ENCODE assay signal across 8 cellular contexts in genomic region chr7:40133561-40134427, GRCh38. TPM values are rescaled to one million over a fixed set of nuclear protein-coding genes. Genes with fewer than 3 reads are reported as not detected.
DNase-seq lines count a peak whose midpoint lies in the region; ATAC-seq and TF ChIP-seq lines count a peak whose summit lies in the region.

No MANE protein-coding gene starts in this region.

- H3K27ac ChIP-seq in heart left ventricle (peak overlapping the region; percentile 82 to 98 (median 94)), psoas muscle (peak overlapping the region; percentile 97)

- peaks cover 14% of the 10 kb centered on the region for H3K36me3 Mint-ChIP-seq in activated T-helper 2 cell treated with anti-CD3 and anti-CD28 coated beads, Interferon-gamma antibody, Interleukin-2, Interleukin-4, amounts not matched to agents 10 μg/mL and 5 μg/mL and 100 μg/mL, durations not matched to agents 14 hours and 24 hours and 36 hours (ENCODE audit: low read depth)

- no peak for TF ChIP-seq POLR2A in heart left ventricle (IDR thresholded peaks at IDR 0.05)

- DNase-seq in DMS53 (lab: John Stamatoyannopoulos, UW), result peak; percentile 83
- DNase-seq in HuH-7.5 (ENCODE audit: low spot score), result peak; percentile 20
- no peak for DNase-seq in activated T-helper 2 cell treated with anti-CD3 and anti-CD28 coated beads, Interferon-gamma antibody, Interleukin-2, Interleukin-4, amounts not matched to agents 10 μg/mL and 5 μg/mL and 100 μg/mL, durations not matched to agents 14 hours and 24 hours and 36 hours (ENCODE audit: low spot score)
- no peak for DNase-seq in heart left ventricle
- no peak for DNase-seq in psoas muscle
- no peak for DNase-seq in cerebellar nuclear complex (lab: John Stamatoyannopoulos, UW)
- DNase-seq in kidney glomerular epithelial cell (lab: John Stamatoyannopoulos, UW), result no peak

- H3K27me3 Mint-ChIP-seq in activated T-helper 2 cell treated with anti-CD3 and anti-CD28 coated beads, Interferon-gamma antibody, Interleukin-2, Interleukin-4, amounts not matched to agents 10 μg/mL and 5 μg/mL and 100 μg/mL, durations not matched to agents 14 hours and 24 hours and 36 hours (ENCODE audit: low read depth), result peaks cover 15% of the 10 kb centered on the region

- H3K36me3 ChIP-seq in heart left ventricle (peaks cover 0 to 6% (median 0%) of the 10 kb centered on the region in 9 donors), psoas muscle (ENCODE audit: insufficient read depth in 1 of 2, low read depth in 1 of 2) (no peaks in the 10 kb centered on the region)

- no peaks in the 10 kb centered on the region for H3K9me3 ChIP-seq in heart left ventricle
- no peaks in the 10 kb centered on the region for H3K9me3 ChIP-seq in psoas muscle

- H3K4me1 ChIP-seq in heart left ventricle (peaks cover 5 to 36% (median 24%) of the 10 kb centered on the region in 12 donors), psoas muscle (peaks cover 33% of the 10 kb centered on the region)

- H3K27ac Mint-ChIP-seq in activated T-helper 2 cell treated with anti-CD3 and anti-CD28 coated beads, Interferon-gamma antibody, Interleukin-2, Interleukin-4, amounts not matched to agents 10 μg/mL and 5 μg/mL and 100 μg/mL, durations not matched to agents 14 hours and 24 hours and 36 hours, result peak overlapping the region; percentile 78

- intact Hi-C loops in activated T-helper 2 cell treated with anti-CD3 and anti-CD28 coated beads, Interferon-gamma antibody, Interleukin-2, Interleukin-4, amounts not matched to agents 10 μg/mL and 5 μg/mL and 100 μg/mL, durations not matched to agents 14 hours and 24 hours and 36 hours (cut with micrococcal nuclease), result loop anchor here (1.0 to 10.0 kb wide), 6 partner anchors 184 to 1229 kb away; partner anchors contain the start of genes RALA, VPS41 and YAE1
- intact Hi-C loops in heart left ventricle (cut with DNase I), result loop anchor here in 5 of 10 donors (1.0 to 10.0 kb wide), 5 partner anchors 179 to 239 kb away; partner anchors contain the start of gene CDK13 (in 2 of the 5)
- intact Hi-C loops in psoas muscle (cut with DNase I), result loop anchor here (5.0 kb wide), 4 partner anchors 36 to 511 kb away; partner anchors contain the start of genes CDK13 (in 1 of the 2) and RALA (in 1 of the 2)

- no peaks in the 10 kb centered on the region for H3K9me3 Mint-ChIP-seq in activated T-helper 2 cell treated with anti-CD3 and anti-CD28 coated beads, Interferon-gamma antibody, Interleukin-2, Interleukin-4, amounts not matched to agents 10 μg/mL and 5 μg/mL and 100 μg/mL, durations not matched to agents 14 hours and 24 hours and 36 hours

- H3K27me3 ChIP-seq in heart left ventricle (no peaks in the 10 kb centered on the region), psoas muscle (ENCODE audit: insufficient read depth in 3 of 3, low read length in 2 of 3) (no peaks in the 10 kb centered on the region)

- WGBS in heart left ventricle, 4 donors, result 1 to 2% (median 1%) methylated on average over 25 to 36 of the region's 36 CpGs
- 1 to 3% (median 1%) methylated on average over 30 to 36 of the region's 36 CpGs for WGBS in psoas muscle, 3 donors

- TF ChIP-seq CTCF in heart left ventricle (IDR thresholded peaks at IDR 0.05), result no peak
- TF ChIP-seq CTCF in psoas muscle (IDR thresholded peaks at IDR 0.05), result no peak

- peak overlapping the region; percentile 93 for H3K4me3 Mint-ChIP-seq in activated T-helper 2 cell treated with anti-CD3 and anti-CD28 coated beads, Interferon-gamma antibody, Interleukin-2, Interleukin-4, amounts not matched to agents 10 μg/mL and 5 μg/mL and 100 μg/mL, durations not matched to agents 14 hours and 24 hours and 36 hours (ENCODE audit: low read depth)

- H3K4me1 Mint-ChIP-seq in activated T-helper 2 cell treated with anti-CD3 and anti-CD28 coated beads, Interferon-gamma antibody, Interleukin-2, Interleukin-4, amounts not matched to agents 10 μg/mL and 5 μg/mL and 100 μg/mL, durations not matched to agents 14 hours and 24 hours and 36 hours (ENCODE audit: low read depth), result peaks cover 19% of the 10 kb centered on the region

- ATAC-seq in GM19463 (IDR thresholded peaks at IDR 0.05; ENCODE audit: unreplicated experiment), result peak; percentile 1
- peak; percentile 64 to 84 (median 78) for ATAC-seq in heart left ventricle
- ATAC-seq in psoas muscle, result peak; percentile 68 to 79 (median 71)

- H3K4me3 ChIP-seq in heart left ventricle, result peak overlapping the region; percentile 69 to 100 (median 94)
- peak overlapping the region; percentile 99 for H3K4me3 ChIP-seq in psoas muscle

RNA-seq across cellular contexts. Expression of gene MPLKIP, which starts 0.6 kb away (rescaled TPM):
- 35.6 and 39.0 TPM in 2 replicates for total RNA-seq in activated T-helper 2 cell treated with anti-CD3 and anti-CD28 coated beads, Interferon-gamma antibody, Interleukin-2, Interleukin-4, amounts not matched to agents 10 μg/mL and 5 μg/mL and 100 μg/mL, durations not matched to agents 14 hours and 24 hours and 36 hours
- 10 to 100 TPM; 12.0 to 19.3 (median 15.6) TPM for total RNA-seq in heart left ventricle
- 10 to 100 TPM; 23.8 to 25.6 TPM for polyA plus RNA-seq in heart left ventricle
- total RNA-seq in psoas muscle, result 10 to 100 TPM; 17.3 to 19.0 (median 18.9) TPM
- polyA plus RNA-seq in psoas muscle, result 10 to 100 TPM; 17.6 to 34.7 (median 32.9) TPM

RNA-seq across cellular contexts. Expression of gene SUGCT, which starts 1.0 kb away (rescaled TPM):
- 0.43 and 1.2 TPM in 2 replicates for total RNA-seq in activated T-helper 2 cell treated with anti-CD3 and anti-CD28 coated beads, Interferon-gamma antibody, Interleukin-2, Interleukin-4, amounts not matched to agents 10 μg/mL and 5 μg/mL and 100 μg/mL, durations not matched to agents 14 hours and 24 hours and 36 hours
- total RNA-seq in heart left ventricle (1 to 10 TPM; 2.9 to 7.6 (median 5.2) TPM), psoas muscle (1 to 10 TPM; 3.2 to 7.3 (median 5.0) TPM)
- polyA plus RNA-seq in heart left ventricle (1 to 10 TPM; 1.4 to 4.2 TPM), psoas muscle (1 to 10 TPM; 2.4 to 3.0 (median 3.0) TPM)

Comparison
In these comparisons a context has a peak if more than half of its experiments do, and no peak if none do; other contexts are left out.
1. DNase-seq: peak in DMS53 (single experiment) and HuH-7.5 (single experiment); none in activated T-helper 2 cell treated with anti-CD3 and anti-CD28 coated beads, Interferon-gamma antibody, Interleukin-2, Interleukin-4, amounts not matched to agents 10 μg/mL and 5 μg/mL and 100 μg/mL, durations not matched to agents 14 hours and 24 hours and 36 hours (single experiment), heart left ventricle (0 of 5), psoas muscle (0 of 2), cerebellar nuclear complex (0 of 2) and kidney glomerular epithelial cell (single experiment).
2. ATAC-seq: peak in every context shown above with its lines; median percentile 78 in heart left ventricle; 71 in psoas muscle; 1 in GM19463.